28 cellular contexts compared by ENCODE assay signal in genomic region chr18:53764086-53764485, GRCh38.
"Had no signal": no experiment of that assay in that cellular context is flagged by ENCODE, and none has a peak within 500 bp of the region (broad histone marks: within the 10 kb centered on the region; RNA-seq: fewer than 3 reads in every experiment).

No MANE protein-coding gene starts in this region.

- H3K27ac ChIP-seq: brain microvascular endothelial cell, coronary artery, dorsolateral prefrontal cortex, heart left ventricle, WERI-Rb-1 had no signal

- DNase-seq: activated B cell treated with CpG ODN at 0.5 μM for 24 hours; activated CD4-positive, alpha-beta T cell treated with anti-CD3 and anti-CD28 coated beads for 48 hours; activated CD4-positive, alpha-beta T cell treated with anti-CD3 and anti-CD28 coated beads, Interleukin-2, amount 50 U/mL, for 1 hour; activated CD4-positive, alpha-beta T cell treated with anti-CD3 and anti-CD28 coated beads, Interleukin-2, amount 50 U/mL, for 48 hours; activated CD8-positive, alpha-beta memory T cell treated with anti-CD3 and anti-CD28 coated beads for 24 hours; activated CD8-positive, alpha-beta T cell treated with anti-CD3 and anti-CD28 coated beads for 36 hours; activated effector memory CD4-positive, alpha-beta T cell treated with Interleukin-2 at 50 U/mL for 16 hours; activated gamma-delta T cell treated with Interleukin-2 at 50 U/mL for 16 hours; activated naive CD4-positive, alpha-beta T cell treated with anti-CD3 and anti-CD28 coated beads, Interleukin-2, amount 50 U/mL, for 16 hours; activated naive CD4-positive, alpha-beta T cell treated with Interleukin-2 at 50 U/mL for 16 hours; activated T-cell treated with anti-CD3 and anti-CD28 coated beads, Interleukin-2, amount 50 U/mL, for 4 hours; amniotic stem cell; anterior cingulate cortex; brain microvascular endothelial cell; dorsolateral prefrontal cortex; effector memory CD4-positive, alpha-beta T cell; endodermal cell; foreskin fibroblast; glutamatergic neuron; heart left ventricle; T1000; WERI-Rb-1 had no signal

- H3K27me3 ChIP-seq: brain microvascular endothelial cell, dorsolateral prefrontal cortex, heart left ventricle had no signal

- H3K4me3 Mint-ChIP-seq: activated B cell treated with CpG ODN at 0.5 μM for 24 hours; activated CD8-positive, alpha-beta T cell treated with anti-CD3 and anti-CD28 coated beads for 36 hours; activated naive CD8-positive, alpha-beta T cell; activated T-cell treated with anti-CD3 and anti-CD28 coated beads, Interleukin-2, amount 50 U/mL, for 4 hours; activated T-helper 17 cell treated with anti-CD3 and anti-CD28 coated beads, Interleukin-2, amount 50 U/mL, for 72 hours; central memory CD8-positive, alpha-beta T cell; dendritic cell treated with granulocyte-macrophage colony-stimulating factor and Interleukin-4, amounts not matched to agents 40 ng/mL and 50 ng/mL, for 4 days; endodermal cell; T-helper 2 cell treated with Interferon-gamma antibody and Interleukin-4, amounts not matched to agents 5 μg/mL and 100 μg/mL, for 36 hours had no signal

- H3K9me3 Mint-ChIP-seq: endodermal cell had no signal

- H3K4me1 ChIP-seq: heart left ventricle had no signal

- H3K4me3 ChIP-seq: coronary artery, dorsolateral prefrontal cortex, heart left ventricle had no signal

- H3K36me3 ChIP-seq: brain microvascular endothelial cell, heart left ventricle, WERI-Rb-1 had no signal

- H3K4me1 Mint-ChIP-seq: activated B cell treated with CpG ODN at 0.5 μM for 24 hours; activated T-helper 17 cell treated with anti-CD3 and anti-CD28 coated beads, Interleukin-2, amount 50 U/mL, for 72 hours; central memory CD8-positive, alpha-beta T cell; endodermal cell had no signal

- H3K36me3 Mint-ChIP-seq: activated naive CD8-positive, alpha-beta T cell had no signal

- H3K27ac Mint-ChIP-seq: activated B cell treated with CpG ODN at 0.5 μM for 24 hours; activated CD8-positive, alpha-beta T cell treated with anti-CD3 and anti-CD28 coated beads for 36 hours; activated naive CD8-positive, alpha-beta T cell; activated T-helper 17 cell treated with anti-CD3 and anti-CD28 coated beads, Interleukin-2, amount 50 U/mL, for 72 hours; dendritic cell treated with granulocyte-macrophage colony-stimulating factor and Interleukin-4, amounts not matched to agents 40 ng/mL and 50 ng/mL, for 4 days; endodermal cell; T-helper 2 cell treated with Interferon-gamma antibody and Interleukin-4, amounts not matched to agents 5 μg/mL and 100 μg/mL, for 36 hours had no signal

- H3K27me3 Mint-ChIP-seq: activated B cell treated with CpG ODN at 0.5 μM for 24 hours; activated CD8-positive, alpha-beta T cell treated with anti-CD3 and anti-CD28 coated beads for 36 hours; activated T-helper 17 cell treated with anti-CD3 and anti-CD28 coated beads, Interleukin-2, amount 50 U/mL, for 72 hours; central memory CD8-positive, alpha-beta T cell; dendritic cell treated with granulocyte-macrophage colony-stimulating factor and Interleukin-4, amounts not matched to agents 40 ng/mL and 50 ng/mL, for 4 days had no signal
